In genomic region chr3:139948898-139949297, GRCh38 we compare ENCODE assay signal across 33 cellular contexts. TPM values are rescaled to one million over a fixed set of nuclear protein-coding genes. Genes with fewer than 3 reads are reported as not detected.
"Had no signal": no experiment of that assay in that cellular context is flagged by ENCODE, and none has a peak within 500 bp of the region (broad histone marks: within the 10 kb centered on the region; RNA-seq: fewer than 3 reads in every experiment).

No MANE protein-coding gene starts in this region.

- H3K27ac Mint-ChIP-seq: activated CD4-positive, alpha-beta memory T cell treated with anti-CD3 and anti-CD28 coated beads, Interleukin-2, amount 10 ng/mL, durations not matched to agents 7 days and 5 days; activated naive CD4-positive, alpha-beta T cell treated with anti-CD3 and anti-CD28 coated beads, Interleukin-2, amount 50 U/mL, for 24 hours; activated T-cell treated with anti-CD3 and anti-CD28 coated beads, Interleukin-2, amount 50 U/mL, for 24 hours; activated T-helper 2 cell treated with anti-CD3 and anti-CD28 coated beads, Interferon-gamma antibody, Interleukin-2, Interleukin-4, amounts not matched to agents 10 μg/mL and 5 μg/mL and 100 μg/mL, durations not matched to agents 14 hours and 24 hours and 36 hours; brain; T-helper 1 cell treated with Interleukin-12 subunit alpha and Interleukin-12 subunit beta and Interleukin-4 antibody, amounts not matched to agents 30 μg/mL and 1 μg/mL, for 36 hours; T-helper 2 cell treated with Interferon-gamma antibody and Interleukin-4, amounts not matched to agents 5 μg/mL and 100 μg/mL, for 36 hours; WTC11 had no signal

- H3K4me1 ChIP-seq: Peyer's patch, SJSA1 had no signal

- H3K4me2 ChIP-seq: SK-N-SH had no signal

- FAIRE-seq: bronchial epithelial cell, TTC549 had no signal

- H3K36me3 Mint-ChIP-seq: activated naive CD4-positive, alpha-beta T cell treated with anti-CD3 and anti-CD28 coated beads, Interleukin-2, amount 50 U/mL, for 24 hours; brain; WTC11 had no signal

- H3K27ac ChIP-seq: Peyer's patch, SJSA1 had no signal

- H3K27me3 Mint-ChIP-seq: activated CD4-positive, alpha-beta memory T cell treated with anti-CD3 and anti-CD28 coated beads, Interleukin-2, amount 10 ng/mL, durations not matched to agents 7 days and 5 days; activated naive CD4-positive, alpha-beta T cell treated with anti-CD3 and anti-CD28 coated beads, Interleukin-2, amount 50 U/mL, for 24 hours had no signal

- H3K4me3 ChIP-seq: Peyer's patch, SJSA1 had no signal

- H3K9me3 ChIP-seq: Peyer's patch, SJSA1, SK-N-SH had no signal

- DNase-seq: activated CD4-positive, alpha-beta memory T cell treated with anti-CD3 and anti-CD28 coated beads, Interleukin-2, amount 10 ng/mL, durations not matched to agents 7 days and 5 days; activated CD4-positive, alpha-beta T cell treated with anti-CD3 and anti-CD28 coated beads for 4 hours; activated gamma-delta T cell; activated naive CD4-positive, alpha-beta T cell treated with Interleukin-2 at 50 U/mL for 16 hours; activated T-cell treated with anti-CD3 and anti-CD28 coated beads, Interleukin-2, amount 50 U/mL, for 24 hours; anterior cingulate cortex; caudate nucleus; cerebellar nuclear complex; Karpas-422; NCI-H1105 treated with DMSO at 0.1 percent for 48 hours; NCI-H1436 treated with DMSO at 0.1 percent for 48 hours; NCI-H1694 treated with DMSO at 0.1 percent for 48 hours; NCI-H2029; NCI-H345; NCI-H524 treated with DMSO at 0.1 percent for 48 hours; NK-92 treated with Interleukin-12 subunit alpha and Interleukin-12 subunit beta, amount 100 ng/mL, for 24 hours; PC-3; Peyer's patch; RPMI8226; SHP77 treated with DMSO at 0.1 percent for 48 hours; SK-N-SH had no signal

- H3K27me3 ChIP-seq: Peyer's patch, SJSA1 had no signal

- ATAC-seq: activated CD4-positive, CD25-positive, alpha-beta regulatory T cell treated with anti-CD3 and anti-CD28 coated beads, Interleukin-2, amount 50 U/mL, for 24 hours; PC-3; WTC11 had no signal

- H3K9ac ChIP-seq: SK-N-SH had no signal

- H3K4me1 Mint-ChIP-seq: activated CD4-positive, alpha-beta memory T cell treated with anti-CD3 and anti-CD28 coated beads, Interleukin-2, amount 10 ng/mL, durations not matched to agents 7 days and 5 days; activated naive CD4-positive, alpha-beta T cell treated with anti-CD3 and anti-CD28 coated beads, Interleukin-2, amount 50 U/mL, for 24 hours; brain; WTC11 had no signal

- H3K4me3 Mint-ChIP-seq: activated CD4-positive, alpha-beta memory T cell treated with anti-CD3 and anti-CD28 coated beads, Interleukin-2, amount 10 ng/mL, durations not matched to agents 7 days and 5 days; activated naive CD4-positive, alpha-beta T cell treated with anti-CD3 and anti-CD28 coated beads, Interleukin-2, amount 50 U/mL, for 24 hours; activated T-cell treated with anti-CD3 and anti-CD28 coated beads, Interleukin-2, amount 50 U/mL, for 24 hours; brain; T-helper 1 cell treated with Interleukin-12 subunit alpha and Interleukin-12 subunit beta and Interleukin-4 antibody, amounts not matched to agents 30 μg/mL and 1 μg/mL, for 36 hours; T-helper 2 cell treated with Interferon-gamma antibody and Interleukin-4, amounts not matched to agents 5 μg/mL and 100 μg/mL, for 36 hours; WTC11 had no signal

- H3K36me3 ChIP-seq: Peyer's patch, SJSA1 had no signal

- H3K9me3 Mint-ChIP-seq: activated CD4-positive, alpha-beta memory T cell treated with anti-CD3 and anti-CD28 coated beads, Interleukin-2, amount 10 ng/mL, durations not matched to agents 7 days and 5 days; activated naive CD4-positive, alpha-beta T cell treated with anti-CD3 and anti-CD28 coated beads, Interleukin-2, amount 50 U/mL, for 24 hours; activated T-cell treated with anti-CD3 and anti-CD28 coated beads, Interleukin-2, amount 50 U/mL, for 24 hours; activated T-helper 2 cell treated with anti-CD3 and anti-CD28 coated beads, Interferon-gamma antibody, Interleukin-2, Interleukin-4, amounts not matched to agents 10 μg/mL and 5 μg/mL and 100 μg/mL, durations not matched to agents 14 hours and 24 hours and 36 hours; T-helper 1 cell treated with Interleukin-12 subunit alpha and Interleukin-12 subunit beta and Interleukin-4 antibody, amounts not matched to agents 30 μg/mL and 1 μg/mL, for 36 hours; T-helper 2 cell treated with Interferon-gamma antibody and Interleukin-4, amounts not matched to agents 5 μg/mL and 100 μg/mL, for 36 hours; WTC11 had no signal

RNA-seq across cellular contexts. Expression of gene CLSTN2, which starts 13.9 kb away (rescaled TPM):
- total RNA-seq: activated CD4-positive, alpha-beta memory T cell treated with anti-CD3 and anti-CD28 coated beads, Interleukin-2, amount 10 ng/mL, durations not matched to agents 7 days and 5 days; activated T-helper 2 cell treated with anti-CD3 and anti-CD28 coated beads, Interferon-gamma antibody, Interleukin-2, Interleukin-4, amounts not matched to agents 10 μg/mL and 5 μg/mL and 100 μg/mL, durations not matched to agents 14 hours and 24 hours and 36 hours; MCF 10A; NCI-H460; PC-3 had no signal
